Comparison of ENCODE assay signal across 8 cellular contexts in genomic region chr19:10871711-10872550, GRCh38. TPM values are rescaled to one million over a fixed set of nuclear protein-coding genes. Genes with fewer than 3 reads are reported as not detected.
DNase-seq lines count a peak whose midpoint lies in the region; ATAC-seq and TF ChIP-seq lines count a peak whose summit lies in the region.

No MANE protein-coding gene starts in this region.

- peak; percentile 17 for TF ChIP-seq CTCF in cardiac fibroblast (IDR thresholded peaks at IDR 0.05; ENCODE audit: low read depth, low read length)

- peak; percentile 6 for ATAC-seq in GM18502 (IDR thresholded peaks at IDR 0.05; ENCODE audit: poor library complexity, unreplicated experiment)
- ATAC-seq in HG02981 (IDR thresholded peaks at IDR 0.05; ENCODE audit: unreplicated experiment) = peak; percentile 7
- ATAC-seq in left lobe of liver = no peak

- peak overlapping the region; percentile 90 to 97 for H3K4me3 ChIP-seq in cardiac fibroblast (replicated peaks in 1 of 2; ENCODE audit: low read depth in 2 of 2, low read length in 2 of 2)

- DNase-seq in T-helper 2 cell (peak in 3 of 5 experiments; percentile 11 to 56 (median 44)), cardiac fibroblast (ENCODE audit: low read depth in 2 of 2) (peak in 1 of 2 donors; percentile 20), left lobe of liver (ENCODE audit: low spot score) (peak; percentile 70), COLO829 (ENCODE audit: low spot score) (no peak)
- DNase-seq in stimulated activated CD4-positive, alpha-beta T cell treated with anti-CD3 and anti-CD28 coated beads, TNF-alpha, amount 100 ng/mL, for 4 hours (ENCODE audit: low read depth in 3 of 3) = peak in 2 of 3 experiments; percentile 28 to 32
- no peak for DNase-seq in central memory CD4-positive, alpha-beta T cell

RNA-seq across cellular contexts. Expression of gene CARM1, which starts 0.6 kb away (rescaled TPM):
- 16.5 TPM for total RNA-seq in left lobe of liver

RNA-seq across cellular contexts. Expression of gene C19orf38, which starts 23.7 kb away (rescaled TPM):
- total RNA-seq in left lobe of liver = 0.96 TPM

RNA-seq across cellular contexts. Expression of gene TMED1, which starts 35.9 kb away (rescaled TPM):
- 21.9 TPM for total RNA-seq in left lobe of liver

RNA-seq across cellular contexts. Expression of gene YIPF2, which starts 56.5 kb away (rescaled TPM):
- total RNA-seq in left lobe of liver = 27.9 TPM

RNA-seq across cellular contexts. Expression of gene TIMM29, which starts 56.7 kb away (rescaled TPM):
- total RNA-seq in left lobe of liver = 17.2 TPM

Comparison
In these comparisons a context has a peak if more than half of its experiments do, and no peak if none do; other contexts are left out.
1. DNase-seq: peak in T-helper 2 cell (3 of 5), left lobe of liver (single experiment) and stimulated activated CD4-positive, alpha-beta T cell treated with anti-CD3 and anti-CD28 coated beads, TNF-alpha, amount 100 ng/mL, for 4 hours (2 of 3); none in central memory CD4-positive, alpha-beta T cell (single experiment) and COLO829 (single experiment).